In the genomic region with DNA sequence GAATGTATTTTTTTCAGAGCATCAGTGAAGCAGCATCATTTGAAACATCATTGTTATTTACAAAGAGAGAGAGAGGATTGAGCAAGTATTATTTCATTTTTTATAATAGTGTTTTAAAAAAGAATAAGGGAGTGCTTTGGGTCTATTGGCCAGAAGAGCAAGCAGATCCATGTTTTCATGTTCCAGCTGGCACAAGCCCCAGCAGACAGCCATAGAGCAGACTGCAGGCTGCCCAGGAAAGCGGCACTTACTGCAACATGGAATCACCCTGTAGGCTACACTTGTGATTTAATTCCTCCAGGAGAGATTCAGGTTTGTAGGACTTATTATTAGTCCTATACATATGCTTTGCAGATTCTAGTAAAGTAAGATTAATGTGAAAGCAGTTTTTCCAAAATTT, we compare ENCODE assay signal across 14 cellular contexts.
A peak's percentile ranks its signal among the peaks of the same experiment; 100 is the strongest.
DNase-seq lines count a peak whose midpoint lies in the region; ATAC-seq, FAIRE-seq and TF ChIP-seq lines count a peak whose summit lies in the region.
"Had no signal": no experiment of that assay in that cellular context is flagged by ENCODE, and none has a peak within 500 bp of the region (broad histone marks: within the 10 kb centered on the region; RNA-seq: fewer than 3 reads in every experiment).

No MANE protein-coding gene starts in this region.

- no peak overlapping the region for H3K9ac ChIP-seq in SK-N-SH
- H3K9ac ChIP-seq: parathyroid adenoma had no signal

- WGBS in SK-N-SH (ENCODE audit: low lambda C conversion rate) = 85% methylated on average over 1 of the region's 1 CpG

- in situ Hi-C loops in astrocyte of the spinal cord (cut with HindIII; ENCODE audit: low sequenced_read_pairs) = no loop called here

- H3K27ac ChIP-seq in SK-N-SH (ENCODE audit: low read depth in 2 of 2, low read length in 1 of 2) = peak overlapping the region in 1 of 2 experiments; percentile 89; a peak in 2 of 4 replicates
- H3K27ac ChIP-seq in uterus = no peak overlapping the region
- H3K27ac ChIP-seq: parathyroid adenoma, PC-9 had no signal

- peak; percentile 33 for DNase-seq in SK-N-SH
- peak; percentile 24 for DNase-seq in astrocyte of the spinal cord (ENCODE audit: low read depth, low spot score)
- DNase-seq in inferior parietal cortex (ENCODE audit: extremely low spot score) = peak; percentile 33
- peak; percentile 42 for DNase-seq in uterus
- no peak for DNase-seq in GM12891 (ENCODE audit: insufficient read length, low spot score)
- DNase-seq: cerebellar nuclear complex, KG1, NCI-H226, PC-9, T-cell had no signal

- POLR2A ChIA-PET in SK-N-SH (lab: Yijun Ruan, JAX) = no interaction called here

- H3K27me3 ChIP-seq in SK-N-SH (ENCODE audit: insufficient read depth) (no peaks in the 10 kb centered on the region), uterus (no peaks in the 10 kb centered on the region)

- no peak overlapping the region for H2AFZ ChIP-seq in SK-N-SH (ENCODE audit: low read depth)
- H2AFZ ChIP-seq: parathyroid adenoma, PC-9 had no signal

- H3K4me3 ChIP-seq in SK-N-SH (ENCODE audit: low read depth in 2 of 2, low read length in 1 of 2) (no peak overlapping the region), astrocyte of the spinal cord (ENCODE audit: low read depth, low read length) (no peak overlapping the region), uterus (no peak overlapping the region)
- H3K4me3 ChIP-seq: PC-9 had no signal

- no peaks in the 10 kb centered on the region for H3K79me2 ChIP-seq in SK-N-SH (ENCODE audit: insufficient read depth)
- H3K79me2 ChIP-seq: parathyroid adenoma had no signal

- no peak for TF ChIP-seq EP300 in SK-N-SH (IDR thresholded peaks at IDR 0.05; ENCODE audit: borderline replicate concordance in 1 of 2, low read depth in 1 of 2, low read length in 1 of 2)

- CTCF ChIA-PET in SK-N-SH (lab: Yijun Ruan, JAX) = no interaction called here

- no peaks in the 10 kb centered on the region for H4K20me1 ChIP-seq in SK-N-SH (ENCODE audit: insufficient read depth)

- intact Hi-C loops in uterus (cut with DNase I; ENCODE audit: low total_unique reads) = no loop called here

- no peaks in the 10 kb centered on the region for H3K36me3 ChIP-seq in SK-N-SH (replicated peaks in 1 of 2; ENCODE audit: control insufficient read depth in 1 of 2, insufficient read depth in 2 of 2, low read length in 1 of 2)
- H3K36me3 ChIP-seq in uterus = no peaks in the 10 kb centered on the region

- TF ChIP-seq RAD21 in SK-N-SH (IDR thresholded peaks at IDR 0.05; ENCODE audit: low read length) = 0 out of 2 replicates have a peak, but pooled peaks have one; percentile 26

- H3K4me1 ChIP-seq in SK-N-SH (ENCODE audit: control insufficient read depth in 1 of 2, insufficient read depth in 2 of 2, low read depth in 1 of 2, low read length in 1 of 2) (peaks cover 0 to 11% of the 10 kb centered on the region in 2 experiments; a peak in 2 of 4 replicates), uterus (peaks cover 0 to 5% of the 10 kb centered on the region in 2 donors)
- H3K4me1 ChIP-seq: parathyroid adenoma had no signal

- no peak for ATAC-seq in SK-N-SH treated with all-trans-retinoic acid at 6 μM for 48 hours
- ATAC-seq in HG02973 (IDR thresholded peaks at IDR 0.05; ENCODE audit: unreplicated experiment) = no peak
- ATAC-seq in GM21381 (IDR thresholded peaks at IDR 0.05; ENCODE audit: unreplicated experiment) = no peak
- ATAC-seq: T-cell had no signal

- H3K9me2 ChIP-seq in SK-N-SH = no peaks in the 10 kb centered on the region

- TF ChIP-seq CTCF in SK-N-SH (IDR thresholded peaks at IDR 0.05) = no peak
- TF ChIP-seq CTCF in astrocyte of the spinal cord (IDR thresholded peaks at IDR 0.05; ENCODE audit: low read depth, low read length) = no peak
- TF ChIP-seq CTCF in uterus (IDR thresholded peaks at IDR 0.05) = no peak

- FAIRE-seq in GM12891 (lab: Jason Lieb, UNC) = no peak

- no peak for TF ChIP-seq POLR2A in uterus (IDR thresholded peaks at IDR 0.05)
- TF ChIP-seq POLR2A in GM12891 (IDR thresholded peaks at IDR 0.05; ENCODE audit: low read depth, low read length) = no peak

- no peak overlapping the region for H3K4me2 ChIP-seq in SK-N-SH
- H3K4me2 ChIP-seq: PC-9 had no signal

- no peaks in the 10 kb centered on the region for H3K9me3 ChIP-seq in SK-N-SH
- H3K9me3 ChIP-seq in uterus = no peaks in the 10 kb centered on the region

- H3F3A ChIP-seq in SK-N-SH (replicated peaks; ENCODE audit: insufficient read depth) = no peaks in the 10 kb centered on the region

TF ChIP-seq in SK-N-SH, 30 proteins besides CTCF, POLR2A, EP300 and RAD21:
- no peak for TF ChIP-seq RXRA (IDR thresholded peaks at IDR 0.05; ENCODE audit: borderline replicate concordance, low read depth)
- TF ChIP-seq, protein P1, sequence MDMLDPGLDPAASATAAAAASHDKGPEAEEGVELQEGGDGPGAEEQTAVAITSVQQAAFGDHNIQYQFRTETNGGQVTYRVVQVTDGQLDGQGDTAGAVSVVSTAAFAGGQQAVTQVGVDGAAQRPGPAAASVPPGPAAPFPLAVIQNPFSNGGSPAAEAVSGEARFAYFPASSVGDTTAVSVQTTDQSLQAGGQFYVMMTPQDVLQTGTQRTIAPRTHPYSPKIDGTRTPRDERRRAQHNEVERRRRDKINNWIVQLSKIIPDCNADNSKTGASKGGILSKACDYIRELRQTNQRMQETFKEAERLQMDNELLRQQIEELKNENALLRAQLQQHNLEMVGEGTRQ (IDR thresholded peaks at IDR 0.05; ENCODE audit: borderline replicate concordance, low read depth, low read length) = no peak
- no peak for TF ChIP-seq SMC3 (IDR thresholded peaks at IDR 0.05; ENCODE audit: low read depth, low read length)
- 0 out of 2 replicates have a peak, but pooled peaks have one; percentile 10 for TF ChIP-seq FOXJ3 (CRISPR knock-in tag; IDR thresholded peaks at IDR 0.05)
- TF ChIP-seq, protein P2, sequence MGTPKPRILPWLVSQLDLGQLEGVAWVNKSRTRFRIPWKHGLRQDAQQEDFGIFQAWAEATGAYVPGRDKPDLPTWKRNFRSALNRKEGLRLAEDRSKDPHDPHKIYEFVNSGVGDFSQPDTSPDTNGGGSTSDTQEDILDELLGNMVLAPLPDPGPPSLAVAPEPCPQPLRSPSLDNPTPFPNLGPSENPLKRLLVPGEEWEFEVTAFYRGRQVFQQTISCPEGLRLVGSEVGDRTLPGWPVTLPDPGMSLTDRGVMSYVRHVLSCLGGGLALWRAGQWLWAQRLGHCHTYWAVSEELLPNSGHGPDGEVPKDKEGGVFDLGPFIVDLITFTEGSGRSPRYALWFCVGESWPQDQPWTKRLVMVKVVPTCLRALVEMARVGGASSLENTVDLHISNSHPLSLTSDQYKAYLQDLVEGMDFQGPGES (IDR thresholded peaks at IDR 0.05; ENCODE audit: low read depth, low read length) = no peak
- TF ChIP-seq MEF2A (IDR thresholded peaks at IDR 0.05; ENCODE audit: borderline replicate concordance, low read depth) = no peak

TF ChIP-seq in SK-N-SH treated with all-trans-retinoic acid at 6 μM for 48 hours, 23 proteins besides CTCF, POLR2A, EP300 and RAD21 (continues in another document):
- TF ChIP-seq BACH2 (CRISPR knock-in tag; IDR thresholded peaks at IDR 0.05; ENCODE audit: borderline replicate concordance) (no peak), TCF4 (CRISPR knock-in tag; IDR thresholded peaks at IDR 0.05; ENCODE audit: borderline replicate concordance) (no peak), RARB (CRISPR knock-in tag; IDR thresholded peaks at IDR 0.05) (no peak), GLIS3 (CRISPR knock-in tag; IDR thresholded peaks at IDR 0.05) (no peak), TOX (CRISPR knock-in tag; IDR thresholded peaks at IDR 0.05; ENCODE audit: borderline replicate concordance) (no peak)

TF ChIP-seq in GM12891, 5 proteins besides CTCF, POLR2A, EP300 and RAD21:
- TF ChIP-seq TAF1 (IDR thresholded peaks at IDR 0.05; ENCODE audit: low read depth, low read length) (no peak), POLR2AphosphoS5 (IDR thresholded peaks at IDR 0.05; ENCODE audit: low read depth, low read length) (no peak), POU2F2 (IDR thresholded peaks at IDR 0.05; ENCODE audit: low read depth, low read length) (no peak), PAX5 (IDR thresholded peaks at IDR 0.05; ENCODE audit: insufficient read depth, low read length, severe bottlenecking) (no peak), SPI1 (IDR thresholded peaks at IDR 0.05; ENCODE audit: low read depth, low read length) (no peak)
